Comparison of ENCODE assay signal across 1 cellular context in the genomic region with DNA sequence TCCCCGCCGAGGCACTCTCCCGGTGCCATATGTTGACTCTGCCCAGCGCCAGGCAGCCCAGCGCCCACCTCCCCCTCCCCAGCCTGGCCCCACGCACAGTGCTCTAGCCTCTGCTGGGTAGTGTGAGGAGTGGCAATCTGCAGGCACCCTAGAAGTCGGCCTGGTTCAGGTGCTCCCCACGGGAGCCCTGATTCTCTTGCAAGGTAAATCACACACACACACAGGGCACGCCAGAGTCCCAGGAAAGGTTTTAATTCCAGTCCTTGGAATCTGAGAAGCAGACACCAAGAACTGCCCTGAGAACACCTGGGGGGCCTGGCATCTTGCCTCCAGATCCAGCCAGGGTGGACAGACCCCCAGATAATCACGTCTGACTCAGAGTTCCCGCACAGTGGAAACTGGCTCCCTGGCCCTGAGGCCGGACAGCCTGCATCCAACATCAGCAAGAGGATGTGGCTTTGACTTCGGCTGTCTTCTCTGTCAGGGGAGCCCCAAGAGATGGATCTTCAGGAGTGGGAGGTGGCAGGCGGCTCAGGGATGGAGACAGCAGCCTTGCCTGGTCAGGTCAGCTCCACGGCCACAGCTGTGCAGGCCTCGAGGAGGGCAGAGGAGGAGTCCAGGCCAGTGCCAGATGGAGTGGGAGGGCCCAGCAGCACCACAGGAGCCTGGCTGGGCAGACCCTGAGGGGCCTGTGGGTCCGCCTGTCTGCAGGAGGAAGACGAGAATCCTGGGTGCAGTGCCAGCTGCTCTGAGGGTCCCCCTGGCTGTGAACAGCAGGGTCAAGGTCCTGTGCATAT.
TF ChIP-seq lines count a peak whose summit lies in the region.

No MANE protein-coding gene starts in this region.

TF ChIP-seq in H1, 55 proteins besides CTCF, POLR2A, EP300 and RAD21:
- TF ChIP-seq RBBP5 (IDR thresholded peaks at IDR 0.05; ENCODE audit: borderline replicate concordance, low read depth, low read length) (no peak), RFX5 (IDR thresholded peaks at IDR 0.05; ENCODE audit: borderline replicate concordance, low read depth, low read length) (no peak), CREB1 (IDR thresholded peaks at IDR 0.05) (no peak), CEBPB (IDR thresholded peaks at IDR 0.05; ENCODE audit: low read depth, low read length) (no peak), GABPA (IDR thresholded peaks at IDR 0.05; ENCODE audit: borderline replicate concordance, insufficient read depth, low read length) (no peak), SUZ12 (IDR thresholded peaks at IDR 0.05; ENCODE audit: low read length) (no peak), TAF1 (IDR thresholded peaks at IDR 0.05; ENCODE audit: low read depth, low read length) (no peak), ASH2L (IDR thresholded peaks at IDR 0.05; ENCODE audit: low read length) (no peak), NANOG (IDR thresholded peaks at IDR 0.05; ENCODE audit: insufficient read depth, low read depth, low read length, poor library complexity, severe bottlenecking) (no peak), CHD1 (IDR thresholded peaks at IDR 0.05; ENCODE audit: low read depth, low read length) (no peak), SP2 (IDR thresholded peaks at IDR 0.05; ENCODE audit: low read length) (no peak), CTBP2 (IDR thresholded peaks at IDR 0.05; ENCODE audit: borderline replicate concordance, insufficient read depth, insufficient read length, low read length) (no peak), SRF (IDR thresholded peaks at IDR 0.05; ENCODE audit: low read depth, low read length) (no peak), HDAC2 (IDR thresholded peaks at IDR 0.05; ENCODE audit: borderline replicate concordance in 1 of 2, low read depth in 2 of 2, low read length in 2 of 2) (no peak), SAP30 (IDR thresholded peaks at IDR 0.05; ENCODE audit: insufficient read depth, insufficient replicate concordance, low read length) (no peak), BACH1 (IDR thresholded peaks at IDR 0.05; ENCODE audit: low read length) (no peak)
- TF ChIP-seq, protein P1, sequence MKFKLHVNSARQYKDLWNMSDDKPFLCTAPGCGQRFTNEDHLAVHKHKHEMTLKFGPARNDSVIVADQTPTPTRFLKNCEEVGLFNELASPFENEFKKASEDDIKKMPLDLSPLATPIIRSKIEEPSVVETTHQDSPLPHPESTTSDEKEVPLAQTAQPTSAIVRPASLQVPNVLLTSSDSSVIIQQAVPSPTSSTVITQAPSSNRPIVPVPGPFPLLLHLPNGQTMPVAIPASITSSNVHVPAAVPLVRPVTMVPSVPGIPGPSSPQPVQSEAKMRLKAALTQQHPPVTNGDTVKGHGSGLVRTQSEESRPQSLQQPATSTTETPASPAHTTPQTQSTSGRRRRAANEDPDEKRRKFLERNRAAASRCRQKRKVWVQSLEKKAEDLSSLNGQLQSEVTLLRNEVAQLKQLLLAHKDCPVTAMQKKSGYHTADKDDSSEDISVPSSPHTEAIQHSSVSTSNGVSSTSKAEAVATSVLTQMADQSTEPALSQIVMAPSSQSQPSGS (IDR thresholded peaks at IDR 0.05; ENCODE audit: low read length) = no peak
- TF ChIP-seq, protein P2, sequence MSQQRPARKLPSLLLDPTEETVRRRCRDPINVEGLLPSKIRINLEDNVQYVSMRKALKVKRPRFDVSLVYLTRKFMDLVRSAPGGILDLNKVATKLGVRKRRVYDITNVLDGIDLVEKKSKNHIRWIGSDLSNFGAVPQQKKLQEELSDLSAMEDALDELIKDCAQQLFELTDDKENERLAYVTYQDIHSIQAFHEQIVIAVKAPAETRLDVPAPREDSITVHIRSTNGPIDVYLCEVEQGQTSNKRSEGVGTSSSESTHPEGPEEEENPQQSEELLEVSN (IDR thresholded peaks at IDR 0.05) = no peak
- TF ChIP-seq, protein P3, sequence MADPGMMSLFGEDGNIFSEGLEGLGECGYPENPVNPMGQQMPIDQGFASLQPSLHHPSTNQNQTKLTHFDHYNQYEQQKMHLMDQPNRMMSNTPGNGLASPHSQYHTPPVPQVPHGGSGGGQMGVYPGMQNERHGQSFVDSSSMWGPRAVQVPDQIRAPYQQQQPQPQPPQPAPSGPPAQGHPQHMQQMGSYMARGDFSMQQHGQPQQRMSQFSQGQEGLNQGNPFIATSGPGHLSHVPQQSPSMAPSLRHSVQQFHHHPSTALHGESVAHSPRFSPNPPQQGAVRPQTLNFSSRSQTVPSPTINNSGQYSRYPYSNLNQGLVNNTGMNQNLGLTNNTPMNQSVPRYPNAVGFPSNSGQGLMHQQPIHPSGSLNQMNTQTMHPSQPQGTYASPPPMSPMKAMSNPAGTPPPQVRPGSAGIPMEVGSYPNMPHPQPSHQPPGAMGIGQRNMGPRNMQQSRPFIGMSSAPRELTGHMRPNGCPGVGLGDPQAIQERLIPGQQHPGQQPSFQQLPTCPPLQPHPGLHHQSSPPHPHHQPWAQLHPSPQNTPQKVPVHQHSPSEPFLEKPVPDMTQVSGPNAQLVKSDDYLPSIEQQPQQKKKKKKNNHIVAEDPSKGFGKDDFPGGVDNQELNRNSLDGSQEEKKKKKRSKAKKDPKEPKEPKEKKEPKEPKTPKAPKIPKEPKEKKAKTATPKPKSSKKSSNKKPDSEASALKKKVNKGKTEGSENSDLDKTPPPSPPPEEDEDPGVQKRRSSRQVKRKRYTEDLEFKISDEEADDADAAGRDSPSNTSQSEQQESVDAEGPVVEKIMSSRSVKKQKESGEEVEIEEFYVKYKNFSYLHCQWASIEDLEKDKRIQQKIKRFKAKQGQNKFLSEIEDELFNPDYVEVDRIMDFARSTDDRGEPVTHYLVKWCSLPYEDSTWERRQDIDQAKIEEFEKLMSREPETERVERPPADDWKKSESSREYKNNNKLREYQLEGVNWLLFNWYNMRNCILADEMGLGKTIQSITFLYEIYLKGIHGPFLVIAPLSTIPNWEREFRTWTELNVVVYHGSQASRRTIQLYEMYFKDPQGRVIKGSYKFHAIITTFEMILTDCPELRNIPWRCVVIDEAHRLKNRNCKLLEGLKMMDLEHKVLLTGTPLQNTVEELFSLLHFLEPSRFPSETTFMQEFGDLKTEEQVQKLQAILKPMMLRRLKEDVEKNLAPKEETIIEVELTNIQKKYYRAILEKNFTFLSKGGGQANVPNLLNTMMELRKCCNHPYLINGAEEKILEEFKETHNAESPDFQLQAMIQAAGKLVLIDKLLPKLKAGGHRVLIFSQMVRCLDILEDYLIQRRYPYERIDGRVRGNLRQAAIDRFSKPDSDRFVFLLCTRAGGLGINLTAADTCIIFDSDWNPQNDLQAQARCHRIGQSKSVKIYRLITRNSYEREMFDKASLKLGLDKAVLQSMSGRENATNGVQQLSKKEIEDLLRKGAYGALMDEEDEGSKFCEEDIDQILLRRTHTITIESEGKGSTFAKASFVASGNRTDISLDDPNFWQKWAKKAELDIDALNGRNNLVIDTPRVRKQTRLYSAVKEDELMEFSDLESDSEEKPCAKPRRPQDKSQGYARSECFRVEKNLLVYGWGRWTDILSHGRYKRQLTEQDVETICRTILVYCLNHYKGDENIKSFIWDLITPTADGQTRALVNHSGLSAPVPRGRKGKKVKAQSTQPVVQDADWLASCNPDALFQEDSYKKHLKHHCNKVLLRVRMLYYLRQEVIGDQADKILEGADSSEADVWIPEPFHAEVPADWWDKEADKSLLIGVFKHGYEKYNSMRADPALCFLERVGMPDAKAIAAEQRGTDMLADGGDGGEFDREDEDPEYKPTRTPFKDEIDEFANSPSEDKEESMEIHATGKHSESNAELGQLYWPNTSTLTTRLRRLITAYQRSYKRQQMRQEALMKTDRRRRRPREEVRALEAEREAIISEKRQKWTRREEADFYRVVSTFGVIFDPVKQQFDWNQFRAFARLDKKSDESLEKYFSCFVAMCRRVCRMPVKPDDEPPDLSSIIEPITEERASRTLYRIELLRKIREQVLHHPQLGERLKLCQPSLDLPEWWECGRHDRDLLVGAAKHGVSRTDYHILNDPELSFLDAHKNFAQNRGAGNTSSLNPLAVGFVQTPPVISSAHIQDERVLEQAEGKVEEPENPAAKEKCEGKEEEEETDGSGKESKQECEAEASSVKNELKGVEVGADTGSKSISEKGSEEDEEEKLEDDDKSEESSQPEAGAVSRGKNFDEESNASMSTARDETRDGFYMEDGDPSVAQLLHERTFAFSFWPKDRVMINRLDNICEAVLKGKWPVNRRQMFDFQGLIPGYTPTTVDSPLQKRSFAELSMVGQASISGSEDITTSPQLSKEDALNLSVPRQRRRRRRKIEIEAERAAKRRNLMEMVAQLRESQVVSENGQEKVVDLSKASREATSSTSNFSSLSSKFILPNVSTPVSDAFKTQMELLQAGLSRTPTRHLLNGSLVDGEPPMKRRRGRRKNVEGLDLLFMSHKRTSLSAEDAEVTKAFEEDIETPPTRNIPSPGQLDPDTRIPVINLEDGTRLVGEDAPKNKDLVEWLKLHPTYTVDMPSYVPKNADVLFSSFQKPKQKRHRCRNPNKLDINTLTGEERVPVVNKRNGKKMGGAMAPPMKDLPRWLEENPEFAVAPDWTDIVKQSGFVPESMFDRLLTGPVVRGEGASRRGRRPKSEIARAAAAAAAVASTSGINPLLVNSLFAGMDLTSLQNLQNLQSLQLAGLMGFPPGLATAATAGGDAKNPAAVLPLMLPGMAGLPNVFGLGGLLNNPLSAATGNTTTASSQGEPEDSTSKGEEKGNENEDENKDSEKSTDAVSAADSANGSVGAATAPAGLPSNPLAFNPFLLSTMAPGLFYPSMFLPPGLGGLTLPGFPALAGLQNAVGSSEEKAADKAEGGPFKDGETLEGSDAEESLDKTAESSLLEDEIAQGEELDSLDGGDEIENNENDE (IDR thresholded peaks at IDR 0.05; ENCODE audit: insufficient replicate concordance, low read length) = no peak
TF ChIP-seq in H1: peak in this region for 0.
